ENCODE assay signal across 12 cellular contexts in the genomic region with DNA sequence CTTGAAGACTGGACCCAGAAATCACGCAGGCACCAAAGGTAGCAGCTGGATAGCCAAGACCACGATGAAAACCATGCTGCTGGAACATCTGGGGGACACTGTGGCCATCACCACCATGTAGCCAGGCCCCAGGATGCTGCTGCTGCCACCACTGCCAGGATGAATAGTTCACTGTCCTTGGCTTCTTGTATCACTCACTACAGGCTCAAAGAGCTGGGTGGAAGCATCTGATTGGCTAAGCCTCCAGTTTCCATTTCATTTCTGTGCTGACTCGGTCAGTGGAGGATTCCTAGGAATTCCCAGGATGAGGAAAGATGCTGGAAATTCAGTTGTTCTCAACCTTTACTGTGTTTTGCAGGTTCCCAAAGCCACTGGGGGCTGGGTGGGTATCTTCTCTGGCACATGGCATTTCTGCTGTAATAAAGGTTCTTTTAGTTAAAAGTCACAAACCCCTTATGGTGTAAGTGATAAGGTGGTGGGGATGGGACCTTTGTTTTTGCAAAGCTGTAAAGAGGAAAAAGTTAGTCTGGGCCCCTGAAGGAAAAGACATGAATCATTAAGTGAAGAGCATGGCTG. TPM values are rescaled to one million over a fixed set of nuclear protein-coding genes. Genes with fewer than 3 reads are reported as not detected.
A peak's percentile ranks its signal among the peaks of the same experiment; 100 is the strongest.
DNase-seq lines count a peak whose midpoint lies in the region; ATAC-seq, FAIRE-seq and TF ChIP-seq lines count a peak whose summit lies in the region.
"Had no signal": no experiment of that assay in that cellular context is flagged by ENCODE, and none has a peak within 500 bp of the region (broad histone marks: within the 10 kb centered on the region; RNA-seq: fewer than 3 reads in every experiment).

No MANE protein-coding gene starts in this region.

- FAIRE-seq in pancreas (lab: Jason Lieb, UNC) (no peak), H54 (lab: Jason Lieb, UNC) (no peak)
- FAIRE-seq: G401.6 had no signal

- peak overlapping the region; percentile 92 for H3K27ac ChIP-seq in neutrophil
- H3K27ac ChIP-seq in pancreas, result no peak overlapping the region
- H3K27ac ChIP-seq: breast epithelium, gastrocnemius medialis had no signal

- H3K27me3 ChIP-seq in neutrophil, result no peaks in the 10 kb centered on the region
- H3K27me3 ChIP-seq in pancreas, result no peaks in the 10 kb centered on the region
- H3K27me3 ChIP-seq: breast epithelium, gastrocnemius medialis had no signal

- ATAC-seq in pancreas, result no peak
- ATAC-seq: gastrocnemius medialis had no signal

- H3K36me3 ChIP-seq in neutrophil (no peaks in the 10 kb centered on the region), pancreas (no peaks in the 10 kb centered on the region)
- H3K36me3 ChIP-seq: breast epithelium, gastrocnemius medialis had no signal

- in situ Hi-C loops in Caki2 (cut with HindIII; ENCODE audit: low pct_unique_long_range_greater_than_20kb, low sequenced_read_pairs), result no loop called here

- H3K9me3 ChIP-seq in neutrophil (no peaks in the 10 kb centered on the region), pancreas (no peaks in the 10 kb centered on the region)
- H3K9me3 ChIP-seq: gastrocnemius medialis had no signal

- H3K4me1 ChIP-seq in neutrophil (ENCODE audit: control insufficient read depth in 1 of 2, insufficient read depth in 1 of 2, low read depth in 1 of 2, low read length in 1 of 2) (peaks cover 61 to 64% of the 10 kb centered on the region in 2 experiments), pancreas (peaks cover 0 to 3% (median 0%) of the 10 kb centered on the region in 3 donors)
- H3K4me1 ChIP-seq: breast epithelium, gastrocnemius medialis had no signal

- TF ChIP-seq POLR2A in H54 (IDR thresholded peaks at IDR 0.05; ENCODE audit: low read depth, low read length), result no peak

- TF ChIP-seq CTCF in choroid plexus epithelial cell (conservative IDR thresholded peaks at IDR 0.05; ENCODE audit: low read depth, low read length) (no peak), neutrophil (IDR thresholded peaks at IDR 0.05) (no peak), pancreas (IDR thresholded peaks at IDR 0.05) (no peak)

- DNase-seq in Caki2 (ENCODE audit: low read depth), result peak; percentile 25
- peak; percentile 32 for DNase-seq in HuH-7 (ENCODE audit: low spot score)
- peak; percentile 67 for DNase-seq in choroid plexus epithelial cell (ENCODE audit: low read depth)
- no peak for DNase-seq in DMS153 (lab: John Stamatoyannopoulos, UW)
- no peak for DNase-seq in pancreas
- DNase-seq in H54 (ENCODE audit: insufficient read length, low spot score), result no peak
- DNase-seq in DMS 273 treated with DMSO at 0.1 percent for 48 hours (lab: John Stamatoyannopoulos, UW), result no peak
- DNase-seq: gastrocnemius medialis, T-helper 1 cell had no signal

- WGBS in pancreas, 2 donors, result 66 to 92% methylated on average over 3 of the region's 3 CpGs

- no peak overlapping the region for H3K4me3 ChIP-seq in choroid plexus epithelial cell (ENCODE audit: low read depth, low read length)
- H3K4me3 ChIP-seq in neutrophil (ENCODE audit: low read depth in 1 of 2, low read length in 1 of 2), result peak overlapping the region; percentile 50 to 53
- no peak overlapping the region for H3K4me3 ChIP-seq in pancreas
- H3K4me3 ChIP-seq: breast epithelium, gastrocnemius medialis had no signal

- intact Hi-C loops in pancreas (cut with DNase I), result no loop called here

RNA-seq across cellular contexts. Expression of a gene that starts 57.8 kb away (rescaled TPM):
- 39.6 and 48.7 TPM in 2 replicates for total RNA-seq in Caki2 (2014; rRNA removed; shearing (Covaris generic); ENCODE audit: low replicate concordance)
- 1 to 10 TPM; 4.7 to 9.5 (median 7.8) TPM for total RNA-seq in pancreas
- 1 to 10 TPM; 6.2 to 8.1 TPM for polyA plus RNA-seq in pancreas

Comparison
In these comparisons a context has a peak if more than half of its experiments do, and no peak if none do; other contexts are left out.
1. DNase-seq: peak in Caki2 (single experiment), HuH-7 (single experiment) and choroid plexus epithelial cell (single experiment); none in DMS153 (single experiment), pancreas (0 of 6), H54 (single experiment) and DMS 273 treated with DMSO at 0.1 percent for 48 hours (single experiment).
2. H3K4me3 ChIP-seq: peak in neutrophil (2 of 2); none in choroid plexus epithelial cell (single experiment) and pancreas (0 of 4).